2 cellular contexts compared by ENCODE assay signal in genomic region chr5:98482321-98483111, GRCh38.
TF ChIP-seq lines count a peak whose summit lies in the region.

No MANE protein-coding gene starts in this region.

TF ChIP-seq in HepG2, 621 proteins besides CTCF, POLR2A, EP300 and RAD21:
- TF ChIP-seq ATF7 (IDR thresholded peaks at IDR 0.05) (peak; percentile 80), ATF7 (CRISPR knock-in tag; IDR thresholded peaks at IDR 0.05) (no peak), ZNF549 (CRISPR knock-in tag; IDR thresholded peaks at IDR 0.05) (no peak), HNRNPL (IDR thresholded peaks at IDR 0.05; ENCODE audit: low read depth, low read length) (no peak), PCBP2 (optimal IDR thresholded peaks at IDR 0.05; ENCODE audit: low read depth, low read length, poor library complexity, severe bottlenecking) (no peak), TFDP1 (CRISPR knock-in tag; IDR thresholded peaks at IDR 0.05; ENCODE audit: borderline replicate concordance) (no peak)

TF ChIP-seq in endothelial cell of umbilical vein, 7 proteins besides CTCF, POLR2A, EP300 and RAD21:
- no peak for TF ChIP-seq MYC (IDR thresholded peaks at IDR 0.05; ENCODE audit: low read depth, low read length)
- no peak for TF ChIP-seq POLR2AphosphoS5 (IDR thresholded peaks at IDR 0.05; ENCODE audit: insufficient read depth, low read depth, low read length)
- no peak for TF ChIP-seq EZH2 (IDR thresholded peaks at IDR 0.05; ENCODE audit: borderline replicate concordance, low read depth, low read length, severe bottlenecking)
- TF ChIP-seq GATA2 (IDR thresholded peaks at IDR 0.05; ENCODE audit: insufficient read depth, insufficient read length, low read depth, low read length) = no peak
- TF ChIP-seq FOS (IDR thresholded peaks at IDR 0.05; ENCODE audit: borderline replicate concordance, insufficient read depth, low read length) = no peak
- no peak for TF ChIP-seq MAX (IDR thresholded peaks at IDR 0.05; ENCODE audit: insufficient read depth, insufficient read length)
- TF ChIP-seq JUN (IDR thresholded peaks at IDR 0.05; ENCODE audit: borderline replicate concordance, insufficient read depth, insufficient read length, low read depth) = no peak
